In genomic region chr22:40819741-40820140, GRCh38 we compare ENCODE assay signal across 8 cellular contexts.
DNase-seq lines count a peak whose midpoint lies in the region; ATAC-seq lines count a peak whose summit lies in the region.

No MANE protein-coding gene starts in this region.

- DNase-seq in SHP77 treated with DMSO at 0.1 percent for 48 hours (lab: John Stamatoyannopoulos, UW) (peak; percentile 16), SHP77 (lab: John Stamatoyannopoulos, UW) (no peak), NCI-H82 (lab: John Stamatoyannopoulos, UW) (peak; percentile 78), caudate nucleus (lab: John Stamatoyannopoulos, UW) (no peak), memory B cell (ENCODE audit: low spot score in 2 of 2) (no peak), HK-2 (ENCODE audit: unreplicated experiment) (no peak), epidermal melanocyte (ENCODE audit: insufficient read length, low spot score) (no peak), NCI-H128 (lab: John Stamatoyannopoulos, UW; ENCODE audit: unreplicated experiment) (no peak)

- peak overlapping the region; percentile 79 for H3K27ac Mint-ChIP-seq in memory B cell

- H3K36me3 Mint-ChIP-seq in memory B cell = peaks cover 4% of the 10 kb centered on the region

- no peak for ATAC-seq in memory B cell (ENCODE audit: low read depth)

- H3K27ac ChIP-seq in caudate nucleus (ENCODE audit: low read depth, low read length) = peak overlapping the region; percentile 54

- H3K9me3 Mint-ChIP-seq in memory B cell = no peaks in the 10 kb centered on the region

- H3K4me3 Mint-ChIP-seq in memory B cell = peak overlapping the region; percentile 75

- no peaks in the 10 kb centered on the region for H3K27me3 Mint-ChIP-seq in memory B cell

- peaks cover 17% of the 10 kb centered on the region for H3K4me1 Mint-ChIP-seq in memory B cell

Comparison
In these comparisons a context has a peak if more than half of its experiments do, and no peak if none do; other contexts are left out.
1. DNase-seq: peak in SHP77 treated with DMSO at 0.1 percent for 48 hours (single experiment) and NCI-H82 (single experiment); none in SHP77 (0 of 2), caudate nucleus (0 of 61), memory B cell (0 of 2), HK-2 (single experiment), epidermal melanocyte (single experiment) and NCI-H128 (single experiment).